In genomic region chr2:102306125-102306524, GRCh38 we compare ENCODE assay signal across 21 cellular contexts. TPM values are rescaled to one million over a fixed set of nuclear protein-coding genes. Genes with fewer than 3 reads are reported as not detected.
"Had no signal": no experiment of that assay in that cellular context is flagged by ENCODE, and none has a peak within 500 bp of the region (broad histone marks: within the 10 kb centered on the region; RNA-seq: fewer than 3 reads in every experiment).

No MANE protein-coding gene starts in this region.

- H3K9me3 Mint-ChIP-seq: activated CD4-positive, alpha-beta memory T cell treated with anti-CD3 and anti-CD28 coated beads for 36 hours; stimulated activated naive B cell treated with anti-CD40 and anti-IgM and Interleukin-4, amounts not matched to agents 10 μg/mL and 1 μg/mL and 100 μg/mL, for 72 hours had no signal

- H3K36me3 Mint-ChIP-seq: activated CD4-positive, alpha-beta memory T cell treated with anti-CD3 and anti-CD28 coated beads for 36 hours; activated CD8-positive, alpha-beta memory T cell treated with anti-CD3 and anti-CD28 coated beads, Interleukin-2, amount 10 ng/mL, durations not matched to agents 7 days and 5 days; stimulated activated naive B cell treated with anti-CD40 and anti-IgM and Interleukin-4, amounts not matched to agents 10 μg/mL and 1 μg/mL and 100 μg/mL, for 72 hours had no signal

- H3K9ac ChIP-seq: SK-N-SH had no signal

- ATAC-seq: activated CD8-positive, alpha-beta memory T cell treated with anti-CD3 and anti-CD28 coated beads, Interleukin-2, amount 10 ng/mL, durations not matched to agents 7 days and 5 days; left lobe of liver; naive thymus-derived CD4-positive, alpha-beta T cell; stimulated activated naive B cell treated with anti-CD40 and anti-IgM and Interleukin-4, amounts not matched to agents 10 μg/mL and 1 μg/mL and 100 μg/mL, for 72 hours had no signal

- H3K9me3 ChIP-seq: adrenal gland, ascending aorta, sigmoid colon, SK-N-SH had no signal

- H3K4me3 ChIP-seq: adrenal gland, ascending aorta, sigmoid colon, smooth muscle cell had no signal

- H3K4me2 ChIP-seq: SK-N-SH, smooth muscle cell had no signal

- H3K27ac ChIP-seq: ascending aorta, sigmoid colon, WERI-Rb-1 had no signal

- H3K4me1 ChIP-seq: adrenal gland, ascending aorta, sigmoid colon had no signal

- H3K27me3 ChIP-seq: ascending aorta had no signal

- H3K36me3 ChIP-seq: adrenal gland, ascending aorta, sigmoid colon, WERI-Rb-1 had no signal

- H3K4me3 Mint-ChIP-seq: activated CD4-positive, alpha-beta memory T cell treated with anti-CD3 and anti-CD28 coated beads for 36 hours; activated CD8-positive, alpha-beta memory T cell treated with anti-CD3 and anti-CD28 coated beads, Interleukin-2, amount 10 ng/mL, durations not matched to agents 7 days and 5 days; naive thymus-derived CD4-positive, alpha-beta T cell; stimulated activated naive B cell treated with anti-CD40 and anti-IgM and Interleukin-4, amounts not matched to agents 10 μg/mL and 1 μg/mL and 100 μg/mL, for 72 hours had no signal

- FAIRE-seq: kidney had no signal

- H3K27ac Mint-ChIP-seq: activated CD8-positive, alpha-beta memory T cell treated with anti-CD3 and anti-CD28 coated beads, Interleukin-2, amount 10 ng/mL, durations not matched to agents 7 days and 5 days; naive thymus-derived CD4-positive, alpha-beta T cell; stimulated activated naive B cell treated with anti-CD40 and anti-IgM and Interleukin-4, amounts not matched to agents 10 μg/mL and 1 μg/mL and 100 μg/mL, for 72 hours had no signal

- DNase-seq: activated CD4-positive, alpha-beta T cell treated with anti-CD3 and anti-CD28 coated beads for 1 hour; activated CD8-positive, alpha-beta memory T cell treated with anti-CD3 and anti-CD28 coated beads, Interleukin-2, amount 10 ng/mL, durations not matched to agents 7 days and 5 days; activated effector memory CD4-positive, alpha-beta T cell treated with anti-CD3 and anti-CD28 coated beads, Interleukin-2, amount 50 U/mL, for 16 hours; activated naive CD4-positive, alpha-beta T cell treated with anti-CD3 and anti-CD28 coated beads, Interleukin-2, amount 50 U/mL, for 16 hours; activated T-cell treated with anti-CD3 and anti-CD28 coated beads for 4 hours; adrenal gland; central memory CD4-positive, alpha-beta T cell; dermis blood vessel endothelial cell; effector CD8-positive, alpha-beta T cell; foreskin melanocyte; kidney; naive thymus-derived CD4-positive, alpha-beta T cell; sigmoid colon; SK-N-SH; stimulated activated CD8-positive, alpha-beta memory T cell treated with anti-CD3 and anti-CD28 coated beads, Interleukin-4, amount 100 ng/mL, for 48 hours; stimulated activated naive B cell treated with anti-CD40 and anti-IgM and Interleukin-4, amounts not matched to agents 10 μg/mL and 1 μg/mL and 100 μg/mL, for 72 hours; WERI-Rb-1 had no signal

RNA-seq across cellular contexts. Expression of gene IL1RL1, which starts 5.2 kb away (rescaled TPM):
- polyA plus RNA-seq: naive thymus-derived CD4-positive, alpha-beta T cell; SK-N-SH had no signal

RNA-seq across cellular contexts. Expression of gene IL18R1, which starts 49.5 kb away (rescaled TPM):
- polyA plus RNA-seq: SK-N-SH had no signal
